In the genomic region with DNA sequence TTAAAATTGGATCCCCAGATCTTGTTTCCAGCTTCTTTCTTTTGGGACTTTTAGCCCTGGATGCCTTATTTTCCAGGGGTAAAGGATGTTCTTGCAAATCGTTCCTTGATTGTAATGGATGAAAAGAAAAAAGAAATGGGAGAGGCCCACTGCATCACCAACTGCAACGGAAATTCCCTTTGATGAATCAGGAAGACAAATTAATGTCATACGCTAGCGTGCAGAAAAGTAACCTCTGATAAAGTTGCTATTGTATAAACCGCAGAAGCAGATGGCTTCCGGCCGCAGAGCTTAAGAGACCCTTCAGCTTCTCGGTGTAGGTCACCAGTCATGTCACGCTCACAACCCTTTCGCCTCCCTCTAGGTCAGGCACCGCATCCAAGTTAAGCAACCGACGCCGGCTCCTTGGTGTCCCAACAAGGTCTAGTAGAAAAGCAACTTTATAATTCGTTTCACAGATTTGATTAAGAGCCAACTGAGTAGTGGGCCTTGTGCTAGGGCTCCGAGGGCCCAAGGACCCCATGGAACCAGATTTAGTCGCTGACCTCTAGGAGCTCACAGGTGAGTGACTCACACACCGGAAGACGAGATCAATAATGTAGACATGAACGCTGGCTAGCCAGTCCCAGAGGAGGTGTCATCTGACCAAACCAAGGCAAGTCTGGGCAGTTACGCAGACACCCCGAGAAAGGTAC, we compare ENCODE assay signal across 7 cellular contexts. TPM values are rescaled to one million over a fixed set of nuclear protein-coding genes. Genes with fewer than 3 reads are reported as not detected.
A peak's percentile ranks its signal among the peaks of the same experiment; 100 is the strongest.
DNase-seq lines count a peak whose midpoint lies in the region; ATAC-seq and TF ChIP-seq lines count a peak whose summit lies in the region.

No MANE protein-coding gene starts in this region.

- ATAC-seq in GM18511 (IDR thresholded peaks at IDR 0.05; ENCODE audit: unreplicated experiment) = peak; percentile 53
- peak; percentile 56 for ATAC-seq in HG02798 (IDR thresholded peaks at IDR 0.05; ENCODE audit: poor library complexity, unreplicated experiment)
- ATAC-seq in activated CD8-positive, alpha-beta T cell treated with anti-CD3 and anti-CD28 coated beads for 36 hours = peak; percentile 52
- ATAC-seq in stimulated activated memory B cell treated with anti-CD40 and anti-IgM and Interleukin-4, amounts not matched to agents 10 μg/mL and 1 μg/mL and 100 μg/mL, for 72 hours = peak; percentile 75

- intact Hi-C loops in activated CD8-positive, alpha-beta T cell treated with anti-CD3 and anti-CD28 coated beads for 36 hours (cut with micrococcal nuclease) = loop anchor here (5.0 to 10.0 kb wide), 4 partner anchors 45 to 913 kb away; a partner anchor contains a TSS

- TF ChIP-seq CTCF in activated CD8-positive, alpha-beta T cell treated with anti-CD3 and anti-CD28 coated beads for 36 hours (IDR thresholded peaks at IDR 0.05) = no peak
- TF ChIP-seq CTCF in endodermal cell (conservative IDR thresholded peaks at IDR 0.05) = no peak

- 1 to 3% methylated on average over 17 to 22 of the region's 22 CpGs for WGBS in endodermal cell (ENCODE audit: insufficient coverage in 1 of 2, insufficient read length in 1 of 2), 2 experiments

- DNase-seq in NCI-H460 (ENCODE audit: extremely low read depth, low read depth) = peak; percentile 14
- peak; percentile 93 for DNase-seq in activated CD8-positive, alpha-beta T cell treated with anti-CD3 and anti-CD28 coated beads for 36 hours
- no peak for DNase-seq in endodermal cell
- peak; percentile 95 for DNase-seq in myocyte (ENCODE audit: low read depth)

- no peaks in the 10 kb centered on the region for H3K9me3 ChIP-seq in endodermal cell (ENCODE audit: control insufficient read depth, low read length)

- H3K4me3 Mint-ChIP-seq in activated CD8-positive, alpha-beta T cell treated with anti-CD3 and anti-CD28 coated beads for 36 hours = peak overlapping the region; percentile 93
- H3K4me3 Mint-ChIP-seq in endodermal cell = peak overlapping the region; percentile 96
- peak overlapping the region; percentile 97 for H3K4me3 Mint-ChIP-seq in stimulated activated memory B cell treated with anti-CD40 and anti-IgM and Interleukin-4, amounts not matched to agents 10 μg/mL and 1 μg/mL and 100 μg/mL, for 72 hours

- H3K4me1 Mint-ChIP-seq in activated CD8-positive, alpha-beta T cell treated with anti-CD3 and anti-CD28 coated beads for 36 hours (ENCODE audit: low read depth) = peaks cover 24% of the 10 kb centered on the region
- H3K4me1 Mint-ChIP-seq in endodermal cell = peaks cover 39% of the 10 kb centered on the region
- H3K4me1 Mint-ChIP-seq in stimulated activated memory B cell treated with anti-CD40 and anti-IgM and Interleukin-4, amounts not matched to agents 10 μg/mL and 1 μg/mL and 100 μg/mL, for 72 hours = peaks cover 66% of the 10 kb centered on the region

- no peaks in the 10 kb centered on the region for H3K9me3 Mint-ChIP-seq in activated CD8-positive, alpha-beta T cell treated with anti-CD3 and anti-CD28 coated beads for 36 hours
- H3K9me3 Mint-ChIP-seq in endodermal cell = no peaks in the 10 kb centered on the region
- no peaks in the 10 kb centered on the region for H3K9me3 Mint-ChIP-seq in stimulated activated memory B cell treated with anti-CD40 and anti-IgM and Interleukin-4, amounts not matched to agents 10 μg/mL and 1 μg/mL and 100 μg/mL, for 72 hours

- peak overlapping the region; percentile 91 for H3K4me3 ChIP-seq in endodermal cell (ENCODE audit: low read length)

- H3K27ac ChIP-seq in endodermal cell (ENCODE audit: low read depth, low read length) = peak overlapping the region; percentile 100

- H3K4me1 ChIP-seq in endodermal cell (ENCODE audit: control insufficient read depth, insufficient read depth, low read length) = no peaks in the 10 kb centered on the region

- POLR2A ChIA-PET in activated CD8-positive, alpha-beta T cell treated with anti-CD3 and anti-CD28 coated beads for 36 hours (lab: Charles Lee) = interaction anchor here (0.6 to 9.1 kb wide), 19 partner anchors 10 to 928 kb away, joined by 3 to 69 read pairs (median 4); a partner anchor contains a TSS

- peaks cover 45% of the 10 kb centered on the region for H3K36me3 Mint-ChIP-seq in activated CD8-positive, alpha-beta T cell treated with anti-CD3 and anti-CD28 coated beads for 36 hours (ENCODE audit: low read depth)
- peaks cover 4% of the 10 kb centered on the region for H3K36me3 Mint-ChIP-seq in endodermal cell (ENCODE audit: low read depth)
- peaks cover 23% of the 10 kb centered on the region for H3K36me3 Mint-ChIP-seq in stimulated activated memory B cell treated with anti-CD40 and anti-IgM and Interleukin-4, amounts not matched to agents 10 μg/mL and 1 μg/mL and 100 μg/mL, for 72 hours

- H3K27me3 Mint-ChIP-seq in activated CD8-positive, alpha-beta T cell treated with anti-CD3 and anti-CD28 coated beads for 36 hours = no peaks in the 10 kb centered on the region
- no peaks in the 10 kb centered on the region for H3K27me3 Mint-ChIP-seq in endodermal cell (ENCODE audit: insufficient read depth)
- no peaks in the 10 kb centered on the region for H3K27me3 Mint-ChIP-seq in stimulated activated memory B cell treated with anti-CD40 and anti-IgM and Interleukin-4, amounts not matched to agents 10 μg/mL and 1 μg/mL and 100 μg/mL, for 72 hours

- CTCF ChIA-PET in activated CD8-positive, alpha-beta T cell treated with anti-CD3 and anti-CD28 coated beads for 36 hours (lab: Charles Lee) = interaction anchor here (0.8 to 5.3 kb wide), 9 partner anchors 10 to 100 kb away, joined by 3 to 31 read pairs (median 7); no protein-coding TSS in a partner anchor

- peak overlapping the region; percentile 98 for H3K27ac Mint-ChIP-seq in activated CD8-positive, alpha-beta T cell treated with anti-CD3 and anti-CD28 coated beads for 36 hours
- peak overlapping the region; percentile 100 for H3K27ac Mint-ChIP-seq in endodermal cell
- H3K27ac Mint-ChIP-seq in stimulated activated memory B cell treated with anti-CD40 and anti-IgM and Interleukin-4, amounts not matched to agents 10 μg/mL and 1 μg/mL and 100 μg/mL, for 72 hours = peak overlapping the region; percentile 99

- H3K36me3 ChIP-seq in endodermal cell (ENCODE audit: control insufficient read depth, insufficient read depth, low read length) = peaks cover 5% of the 10 kb centered on the region

- no peaks in the 10 kb centered on the region for H3K27me3 ChIP-seq in endodermal cell (ENCODE audit: control insufficient read depth, insufficient read depth, low read length, poor library complexity, severe bottlenecking)

- H3K9ac ChIP-seq in endodermal cell (ENCODE audit: extremely low read depth, low read length, poor library complexity, severe bottlenecking) = peak overlapping the region; percentile 100

RNA-seq across cellular contexts. Expression of a gene that starts 1.3 kb away (rescaled TPM):
- 54.7 and 58.4 TPM in 2 replicates for total RNA-seq in NCI-H460 (2014; rRNA removed; shearing (Covaris generic))
- 31.6 and 32.6 TPM in 2 replicates for polyA plus RNA-seq in NCI-H460 (2014; cell fraction: nucleus; rRNA removed)
- total RNA-seq in activated CD8-positive, alpha-beta T cell treated with anti-CD3 and anti-CD28 coated beads for 36 hours = 10 to 100 TPM; 37.2 to 38.0 TPM
- total RNA-seq in endodermal cell = 10 to 100 TPM; 28.0 to 31.0 TPM
- polyA plus RNA-seq in endodermal cell (2013, experiment 1 of 2) = 39.4 TPM
- 39.0 TPM for polyA plus RNA-seq in endodermal cell (2013, experiment 2 of 2)
- 92.5 and 112 TPM in 2 replicates for total RNA-seq in myocyte
- polyA plus RNA-seq in myocyte (2012) = 38.7 TPM

RNA-seq across cellular contexts. Expression of a gene that starts 1.9 kb away (rescaled TPM):
- 1.3 and 1.6 TPM in 2 replicates for total RNA-seq in NCI-H460 (2014; rRNA removed; shearing (Covaris generic))
- 0.75 and 1.7 TPM in 2 replicates for polyA plus RNA-seq in NCI-H460 (2014; cell fraction: nucleus; rRNA removed)
- total RNA-seq in activated CD8-positive, alpha-beta T cell treated with anti-CD3 and anti-CD28 coated beads for 36 hours = 100 to 1,000 TPM; 139 TPM
- total RNA-seq in endodermal cell (1 to 10 TPM; 1.9 to 2.7 TPM), myocyte (6.6 and 10.7 TPM in 2 replicates)
- 3.5 TPM for polyA plus RNA-seq in endodermal cell (2013, experiment 1 of 2)
- 2.5 TPM for polyA plus RNA-seq in endodermal cell (2013, experiment 2 of 2)
- 5.6 TPM for polyA plus RNA-seq in myocyte (2012)

RNA-seq across cellular contexts. Expression of a gene that starts 44.9 kb away (rescaled TPM):
- total RNA-seq in NCI-H460 (2014; rRNA removed; shearing (Covaris generic)) = 0.72 and 1.3 TPM in 2 replicates
- polyA plus RNA-seq in NCI-H460 (2014; cell fraction: nucleus; rRNA removed) = 2.2 and 5.6 TPM in 2 replicates
- 1 to 10 TPM; 1.8 to 2.4 TPM for total RNA-seq in activated CD8-positive, alpha-beta T cell treated with anti-CD3 and anti-CD28 coated beads for 36 hours
- total RNA-seq in endodermal cell = 1 to 10 TPM; 1.7 to 3.7 TPM
- 0.61 TPM for polyA plus RNA-seq in endodermal cell (2013, experiment 1 of 2)
- 0.83 TPM for polyA plus RNA-seq in endodermal cell (2013, experiment 2 of 2)
- total RNA-seq in myocyte = 1.7 and 3.0 TPM in 2 replicates
- polyA plus RNA-seq in myocyte (2012) = 1.9 TPM

Comparison
In these comparisons a context has a peak if more than half of its experiments do, and no peak if none do; other contexts are left out.
1. RNA of a gene that starts 1.9 kb away (total RNA-seq): 139 TPM in activated CD8-positive, alpha-beta T cell treated with anti-CD3 and anti-CD28 coated beads for 36 hours; 6.6 to 10.7 TPM in myocyte, 1.9 to 2.7 TPM in endodermal cell and 1.3 to 1.6 TPM in NCI-H460; every median in the first group is over 10 times any median in the second.
2. Peak in every context shown above with its lines, with median percentiles within 50 percentile points of each other: ATAC-seq, H3K27ac Mint-ChIP-seq and H3K4me3 Mint-ChIP-seq.